In genomic region chr12:56117778-56118687, GRCh38 we compare ENCODE assay signal across 8 cellular contexts.
DNase-seq lines count a peak whose midpoint lies in the region; ATAC-seq, FAIRE-seq and TF ChIP-seq lines count a peak whose summit lies in the region.

TSS of gene ZC3H10 (plus strand) at chr12:56118266. CDS start at chr12:56120563, 2,297 bp downstream.

- no peak for TF ChIP-seq CTCF in coronary artery (IDR thresholded peaks at IDR 0.05)

- peak within 1 kb of the TSS; percentile 93 for H3K4me2 ChIP-seq in BLaER1

- H3K27me3 ChIP-seq in BLaER1 = no peaks in the 10 kb centered on the region

- H3K4me3 ChIP-seq in BLaER1 = peak within 1 kb of the TSS; percentile 78
- H3K4me3 ChIP-seq in coronary artery = peak within 1 kb of the TSS; percentile 98

- peak; percentile 70 for DNase-seq in GM19239 (ENCODE audit: insufficient read length, low spot score)
- DNase-seq in NCI-H524 (lab: John Stamatoyannopoulos, UW) = peak; percentile 95 to 99
- peak; percentile 99 for DNase-seq in activated CD4-positive, alpha-beta T cell treated with anti-CD3 and anti-CD28 coated beads for 48 hours
- DNase-seq in coronary artery (ENCODE audit: low spot score) = peak; percentile 100
- DNase-seq in left kidney (ENCODE audit: low read depth, low spot score) = peak; percentile 99
- DNase-seq in stimulated activated CD4-positive, alpha-beta T cell treated with anti-CD3 and anti-CD28 coated beads, Interleukin-2, amount 100 ng/mL, for 24 hours = peak; percentile 98

- H3K9me3 ChIP-seq in BLaER1 = no peaks in the 10 kb centered on the region

- ATAC-seq in HG03457 (IDR thresholded peaks at IDR 0.05; ENCODE audit: unreplicated experiment) = peak; percentile 67

- peak within 1 kb of the TSS; percentile 94 for H3K27ac ChIP-seq in BLaER1
- peak within 1 kb of the TSS; percentile 96 to 99 for H3K27ac ChIP-seq in coronary artery

- H3K4me1 ChIP-seq in BLaER1 = peaks cover 25% of the 10 kb centered on the region

- peaks cover 9% of the 10 kb centered on the region; the same call in 1 of the 2 replicates for H4K20me1 ChIP-seq in BLaER1

- peak; percentile 100 for FAIRE-seq in GM19239 (lab: Jason Lieb, UNC)

- H3K36me3 ChIP-seq in BLaER1 = peaks cover 38% of the 10 kb centered on the region

- peak within 1 kb of the TSS; percentile 95 for H3K9ac ChIP-seq in BLaER1

Comparison
In these comparisons a context has a peak if more than half of its experiments do, and no peak if none do; other contexts are left out.
1. Peak in every context shown above with its lines: DNase-seq, ATAC-seq, H3K4me3 ChIP-seq and H3K27ac ChIP-seq.